ENCODE assay signal across 9 cellular contexts in the genomic region with DNA sequence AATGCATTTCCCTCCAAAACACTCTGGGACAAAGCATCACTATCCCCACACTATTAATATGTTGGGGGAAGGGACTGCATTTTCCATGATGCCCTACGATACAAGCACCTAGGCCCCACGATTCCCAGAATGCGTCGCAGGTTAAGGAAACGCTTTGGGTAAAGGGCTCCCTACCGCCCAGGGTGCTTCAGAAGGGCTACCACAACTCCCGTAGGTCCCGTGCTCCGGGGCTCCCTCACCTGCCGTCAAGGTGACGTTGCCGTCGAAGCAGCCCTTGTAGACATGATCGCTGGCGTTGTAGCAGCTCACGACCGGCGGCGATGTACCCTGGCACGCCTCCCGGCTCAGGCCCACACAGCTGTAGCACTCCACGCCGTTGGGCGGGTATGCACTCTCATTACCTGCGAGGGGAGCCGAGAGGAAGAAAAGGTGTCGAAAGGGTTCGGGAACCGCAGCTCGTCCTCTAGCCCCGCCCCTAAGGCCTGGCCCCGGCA. TPM values are rescaled to one million over a fixed set of nuclear protein-coding genes. Genes with fewer than 3 reads are reported as not detected.
DNase-seq lines count a peak whose midpoint lies in the region; ATAC-seq and TF ChIP-seq lines count a peak whose summit lies in the region.
"Had no signal": no experiment of that assay in that cellular context is flagged by ENCODE, and none has a peak within 500 bp of the region (broad histone marks: within the 10 kb centered on the region; RNA-seq: fewer than 3 reads in every experiment).

No MANE protein-coding gene starts in this region.

- H3K36me3 Mint-ChIP-seq in progenitor cell of endocrine pancreas (ENCODE audit: insufficient read depth): peaks cover 1% of the 10 kb centered on the region

- H3K36me3 ChIP-seq in GM06990 (ENCODE audit: control insufficient read depth, insufficient read depth, low read length) (no peaks in the 10 kb centered on the region), esophagus muscularis mucosa (peaks cover 0 to 6% (median 3%) of the 10 kb centered on the region in 4 donors)

- no peak for DNase-seq in GM06990 (ENCODE audit: extremely low read depth, insufficient read length)
- DNase-seq in esophagus muscularis mucosa (ENCODE audit: extremely low spot score): no peak
- no peak for DNase-seq in progenitor cell of endocrine pancreas (ENCODE audit: low spot score, unreplicated experiment)
- no peak for DNase-seq in posterior vena cava (ENCODE audit: low spot score)
- no peak for DNase-seq in left lobe of liver (ENCODE audit: low spot score)

- H3K4me3 ChIP-seq in GM06990 (replicated peaks; ENCODE audit: low read depth, low read length) (peak overlapping the region; percentile 23), esophagus muscularis mucosa (peak overlapping the region; percentile 67 to 79 (median 72))

- TF ChIP-seq CTCF in GM06990 (IDR thresholded peaks at IDR 0.05; ENCODE audit: insufficient read depth, low read length, poor library complexity, severe bottlenecking) (no peak), esophagus muscularis mucosa (IDR thresholded peaks at IDR 0.05) (no peak), progenitor cell of endocrine pancreas (IDR thresholded peaks at IDR 0.05; ENCODE audit: unreplicated experiment) (no peak)

- no peaks in the 10 kb centered on the region; the same call in 1 of the 2 replicates for H3K27me3 ChIP-seq in GM06990 (replicated peaks; ENCODE audit: control insufficient read depth, insufficient read depth, low read length)
- no peaks in the 10 kb centered on the region for H3K27me3 ChIP-seq in esophagus muscularis mucosa

- no peak for ATAC-seq in GM21447 (IDR thresholded peaks at IDR 0.05; ENCODE audit: unreplicated experiment)
- ATAC-seq in left lobe of liver: no peak
- ATAC-seq in HG02623 (IDR thresholded peaks at IDR 0.05; ENCODE audit: unreplicated experiment): no peak

- no peak for TF ChIP-seq EP300 in esophagus muscularis mucosa (IDR thresholded peaks at IDR 0.05)

- 21% methylated on average over 14 of the region's 32 CpGs for WGBS in esophagus muscularis mucosa

- H3K4me3 Mint-ChIP-seq in progenitor cell of endocrine pancreas (ENCODE audit: low read depth): peak overlapping the region; percentile 85

- peak overlapping the region; percentile 89 to 94 (median 90) for H3K27ac ChIP-seq in esophagus muscularis mucosa (replicated peaks in 1 of 4)

- H3K27me3 Mint-ChIP-seq in progenitor cell of endocrine pancreas: peaks cover 56% of the 10 kb centered on the region

- H3K4me1 Mint-ChIP-seq in progenitor cell of endocrine pancreas (ENCODE audit: low read depth): no peaks in the 10 kb centered on the region

- no peaks in the 10 kb centered on the region for H3K9me3 Mint-ChIP-seq in progenitor cell of endocrine pancreas (ENCODE audit: low read depth)

- intact Hi-C loops in esophagus muscularis mucosa (cut with DNase I): loop anchor here (5.0 kb wide), 1 partner anchor 39 kb away; a partner anchor contains a TSS
- intact Hi-C loops in posterior vena cava (cut with DNase I): no loop called here

- TF ChIP-seq POLR2A in esophagus muscularis mucosa (IDR thresholded peaks at IDR 0.05; ENCODE audit: low read depth): no peak

- H3K4me1 ChIP-seq in esophagus muscularis mucosa: peaks cover 6 to 30% (median 25%) of the 10 kb centered on the region in 4 donors

- no peak overlapping the region for H3K27ac Mint-ChIP-seq in progenitor cell of endocrine pancreas

- no peaks in the 10 kb centered on the region for H3K9me3 ChIP-seq in esophagus muscularis mucosa

TF ChIP-seq in PFSK-1, 5 proteins besides CTCF, POLR2A, EP300 and RAD21:
- TF ChIP-seq POLR2AphosphoS5 (IDR thresholded peaks at IDR 0.05; ENCODE audit: low read depth, low read length) (no peak), FOXP2 (optimal IDR thresholded peaks at IDR 0.05; ENCODE audit: borderline replicate concordance, extremely low read depth, extremely low read length, insufficient read depth) (peak; percentile 41)

RNA-seq across cellular contexts. Expression of a gene that starts 2.5 kb away (rescaled TPM):
- 4.8 TPM for polyA plus RNA-seq in PFSK-1 (2012; ENCODE audit: insufficient read length, low read depth)
- 1 to 10 TPM in 1 of 4 donors, under 1 TPM in 3; 0.42 to 1.4 (median 0.84) TPM for total RNA-seq in esophagus muscularis mucosa
- total RNA-seq in progenitor cell of endocrine pancreas: 0.47 and 0.60 TPM in 2 replicates
- total RNA-seq in posterior vena cava: under 1 TPM; 0.52 to 0.60 TPM
- 0.53 TPM for total RNA-seq in left lobe of liver

RNA-seq across cellular contexts. Expression of a gene that starts 41.6 kb away (rescaled TPM):
- polyA plus RNA-seq in PFSK-1 (2012; ENCODE audit: insufficient read length, low read depth): 39.4 TPM
- 10 to 100 TPM; 10.3 to 16.2 (median 12.6) TPM for total RNA-seq in esophagus muscularis mucosa
- total RNA-seq in progenitor cell of endocrine pancreas: 20.3 and 23.4 TPM in 2 replicates
- 1 to 10 TPM; 7.1 to 8.7 TPM for total RNA-seq in posterior vena cava
- total RNA-seq in left lobe of liver: 17.7 TPM

RNA-seq across cellular contexts. Expression of a gene that starts 48.2 kb away (rescaled TPM):
- 2.2 TPM for polyA plus RNA-seq in PFSK-1 (2012; ENCODE audit: insufficient read length, low read depth)
- total RNA-seq in esophagus muscularis mucosa (not detected), progenitor cell of endocrine pancreas (not detected in 2 replicates), posterior vena cava (not detected), left lobe of liver (not detected)
- total RNA-seq: renal cortical epithelial cell had no signal
